8 cellular contexts compared by ENCODE assay signal in the genomic region with DNA sequence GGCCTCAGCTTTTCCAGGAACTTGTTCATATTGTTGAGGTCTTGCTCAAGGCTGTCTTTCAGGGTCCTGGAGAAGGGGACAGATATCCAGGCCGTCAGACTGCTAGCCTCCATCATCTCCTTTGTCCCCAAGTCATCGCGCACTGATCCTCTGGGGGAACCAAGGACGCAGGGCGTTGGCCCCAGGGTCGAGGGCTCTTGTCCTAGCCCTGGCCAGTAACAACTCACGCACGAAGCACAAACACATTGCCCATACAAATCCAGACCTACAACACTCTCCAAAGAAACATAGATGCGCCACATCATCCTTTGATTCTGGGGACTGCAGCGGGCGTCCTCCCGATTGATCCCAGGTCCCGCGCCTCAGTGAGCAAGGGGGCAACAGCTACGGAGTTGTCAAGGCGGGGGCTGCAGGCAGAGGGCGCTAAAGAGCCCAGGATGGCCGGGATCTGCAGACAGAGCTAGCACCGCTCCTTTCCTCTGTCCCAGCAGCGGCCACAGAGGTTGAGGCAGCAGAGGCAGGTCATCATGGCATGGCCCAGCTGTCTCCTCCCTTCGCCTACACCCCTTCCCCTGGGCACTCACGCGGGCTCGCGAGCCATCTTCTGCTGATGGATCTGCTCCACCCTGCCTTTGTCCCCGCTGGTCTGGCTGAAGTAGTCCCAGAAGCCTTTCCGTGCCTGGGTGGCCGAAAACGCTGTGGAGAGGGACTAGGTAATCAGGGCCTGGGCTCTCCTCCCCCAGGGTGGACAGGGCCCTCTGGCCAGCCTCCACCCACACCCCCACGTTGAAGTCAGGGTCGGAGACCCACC. TPM values are rescaled to one million over a fixed set of nuclear protein-coding genes. Genes with fewer than 3 reads are reported as not detected.
DNase-seq lines count a peak whose midpoint lies in the region; ATAC-seq and TF ChIP-seq lines count a peak whose summit lies in the region.

No MANE protein-coding gene starts in this region.

- H3K79me2 ChIP-seq in smooth muscle cell (ENCODE audit: low read depth), result peaks cover 12% of the 10 kb centered on the region

- no peak overlapping the region for H3K27ac ChIP-seq in WERI-Rb-1
- no peak overlapping the region for H3K27ac ChIP-seq in body of pancreas
- H3K27ac ChIP-seq in iPS-20b (ENCODE audit: low read length), result no peak overlapping the region
- no peak overlapping the region for H3K27ac ChIP-seq in smooth muscle cell (ENCODE audit: low read depth)

- peak; percentile 96 for TF ChIP-seq CTCF in WERI-Rb-1 (IDR thresholded peaks at IDR 0.05; ENCODE audit: low read depth, low read length)
- TF ChIP-seq CTCF in body of pancreas (IDR thresholded peaks at IDR 0.05), result peak; percentile 80 to 95 (median 90)
- peak; percentile 82 for TF ChIP-seq CTCF in smooth muscle cell (IDR thresholded peaks at IDR 0.05; ENCODE audit: borderline replicate concordance, insufficient read depth, poor library complexity, severe bottlenecking)

- peak overlapping the region; percentile 33 for H3K4me2 ChIP-seq in smooth muscle cell

- no peak for TF ChIP-seq POLR2A in body of pancreas (IDR thresholded peaks at IDR 0.05)

- intact Hi-C loops in body of pancreas (cut with DNase I), result loop anchor here (5.0 to 10.0 kb wide), 2 partner anchors 46 to 314 kb away; a partner anchor contains a TSS

- H2AFZ ChIP-seq in smooth muscle cell (ENCODE audit: low read depth), result peak overlapping the region; percentile 68

- 22% methylated on average over 19 to 31 of the region's 31 CpGs for WGBS in body of pancreas, 2 donors
- whole genome bisulfite sequencing in smooth muscle cell (ENCODE audit: low lambda C conversion rate), result 34% methylated on average over 31 of the region's 31 CpGs

- no peaks in the 10 kb centered on the region for H4K20me1 ChIP-seq in smooth muscle cell (ENCODE audit: low read depth)

- H3K9me3 ChIP-seq in WERI-Rb-1 (ENCODE audit: severe bottlenecking), result no peaks in the 10 kb centered on the region
- no peaks in the 10 kb centered on the region for H3K9me3 ChIP-seq in body of pancreas
- no peaks in the 10 kb centered on the region for H3K9me3 ChIP-seq in iPS-20b (ENCODE audit: insufficient read depth, low read depth, low read length)
- H3K9me3 ChIP-seq in smooth muscle cell (replicated peaks; ENCODE audit: low read depth), result no peaks in the 10 kb centered on the region

- H3K36me3 ChIP-seq in WERI-Rb-1 (peaks cover 7% of the 10 kb centered on the region), body of pancreas (replicated peaks in 1 of 2; ENCODE audit: insufficient read depth in 1 of 2, low read depth in 2 of 2) (no peaks in the 10 kb centered on the region), iPS-20b (ENCODE audit: insufficient read depth, low read depth, low read length) (peaks cover 7% of the 10 kb centered on the region), smooth muscle cell (ENCODE audit: low read depth) (no peaks in the 10 kb centered on the region)

- DNase-seq in NCI-H2029 treated with DMSO at 0.1 percent for 48 hours (lab: John Stamatoyannopoulos, UW), result peak; percentile 43
- DNase-seq in WERI-Rb-1, result peak; percentile 82
- DNase-seq in body of pancreas, result peak; percentile 80 to 84 (median 82)
- DNase-seq in smooth muscle cell (lab: John Stamatoyannopoulos, UW; ENCODE audit: unreplicated experiment), result peak; percentile 48
- DNase-seq in DMS114 treated with DMSO at 0.1 percent for 48 hours (lab: John Stamatoyannopoulos, UW; ENCODE audit: unreplicated experiment), result no peak

- H3K4me3 ChIP-seq in WERI-Rb-1 (ENCODE audit: low read depth, low read length), result no peak overlapping the region
- no peak overlapping the region for H3K4me3 ChIP-seq in body of pancreas
- peak overlapping the region; percentile 26; the same call in 1 of the 2 replicates for H3K4me3 ChIP-seq in iPS-20b (ENCODE audit: low read length)
- H3K4me3 ChIP-seq in smooth muscle cell, result no peak overlapping the region

- peak; percentile 39 for ATAC-seq in GM18909 (IDR thresholded peaks at IDR 0.05; ENCODE audit: poor library complexity, unreplicated experiment)
- peak; percentile 69 for ATAC-seq in body of pancreas
- ATAC-seq in GM19397 (IDR thresholded peaks at IDR 0.05; ENCODE audit: unreplicated experiment), result no peak

- H3F3A ChIP-seq in smooth muscle cell (ENCODE audit: low read depth), result no peaks in the 10 kb centered on the region

- H3K4me1 ChIP-seq in body of pancreas, result peaks cover 45% of the 10 kb centered on the region
- peaks cover 9% of the 10 kb centered on the region for H3K4me1 ChIP-seq in iPS-20b (ENCODE audit: insufficient read depth, low read length)
- peaks cover 12% of the 10 kb centered on the region for H3K4me1 ChIP-seq in smooth muscle cell (ENCODE audit: low read depth)

- H3K27me3 ChIP-seq in WERI-Rb-1 (ENCODE audit: insufficient read depth, low read depth, severe bottlenecking) (no peaks in the 10 kb centered on the region), body of pancreas (no peaks in the 10 kb centered on the region), iPS-20b (ENCODE audit: insufficient read depth, low read length) (peaks cover 31% of the 10 kb centered on the region), smooth muscle cell (ENCODE audit: low read depth) (no peaks in the 10 kb centered on the region)

- peak overlapping the region; percentile 29; the same call in 1 of the 2 replicates for H3K9ac ChIP-seq in iPS-20b (ENCODE audit: low read depth, low read length)
- H3K9ac ChIP-seq in smooth muscle cell (ENCODE audit: low read depth), result no peak overlapping the region

RNA-seq across cellular contexts. Expression of a gene that starts 0.5 kb away (rescaled TPM):
- total RNA-seq in body of pancreas, result 1 to 10 TPM in 1 of 2 donors, not detected in 1; 2.6 TPM
- total RNA-seq in smooth muscle cell, result not detected in 2 replicates
- polyA plus RNA-seq in smooth muscle cell, result not detected in 2 replicates

RNA-seq across cellular contexts. Expression of a gene that starts 3.4 kb away (rescaled TPM):
- 10 to 100 TPM in 1 of 2 donors, 1 to 10 TPM in 1; 4.3 to 36.6 TPM for total RNA-seq in body of pancreas
- total RNA-seq in smooth muscle cell, result 26.2 and 34.8 TPM in 2 replicates
- polyA plus RNA-seq in smooth muscle cell, result 34.2 and 48.5 TPM in 2 replicates

RNA-seq across cellular contexts. Expression of a gene that starts 18.4 kb away (rescaled TPM):
- 10 to 100 TPM in 1 of 2 donors, 1 to 10 TPM in 1; 8.9 to 15.8 TPM for total RNA-seq in body of pancreas
- 13.4 and 13.8 TPM in 2 replicates for total RNA-seq in smooth muscle cell
- 10.9 and 15.7 TPM in 2 replicates for polyA plus RNA-seq in smooth muscle cell

RNA-seq across cellular contexts. Expression of a gene that starts 31.9 kb away (rescaled TPM):
- not detected for total RNA-seq in body of pancreas
- not detected in 2 replicates for total RNA-seq in smooth muscle cell
- polyA plus RNA-seq in smooth muscle cell, result 0.14 and 0.15 TPM in 2 replicates

RNA-seq across cellular contexts. Expression of a gene that starts 38.5 kb away (rescaled TPM):
- 1 to 10 TPM in 1 of 2 donors, not detected in 1; 7.3 TPM for total RNA-seq in body of pancreas
- total RNA-seq in smooth muscle cell, result not detected in 2 replicates
- 0.54 and 1.1 TPM in 2 replicates for polyA plus RNA-seq in smooth muscle cell
